8 cellular contexts compared by ENCODE assay signal in genomic region chrX:119693032-119693995, GRCh38.
DNase-seq lines count a peak whose midpoint lies in the region; ATAC-seq lines count a peak whose summit lies in the region.

Gene SEPTIN6 (minus strand): TSS chrX:119693168. CDS start chrX:119693105, 63 bp downstream.

- DNase-seq in SIG-M5 treated with dmso at 0.1 percent for 504 hours (lab: John Stamatoyannopoulos, UW; ENCODE audit: unreplicated experiment) (peak; percentile 79), SIG-M5 (lab: John Stamatoyannopoulos, UW) (no peak), NCI-H2196 (lab: John Stamatoyannopoulos, UW; ENCODE audit: unreplicated experiment) (peak; percentile 45), kidney tubule cell (ENCODE audit: low spot score) (peak; percentile 74)
- DNase-seq in activated CD4-positive, CD25-positive, alpha-beta regulatory T cell treated with anti-CD3 and anti-CD28 coated beads, Interleukin-2, amount 50 U/mL, for 16 hours (ENCODE audit: low read depth, low spot score) = peak; percentile 65
- DNase-seq in central memory CD4-positive, alpha-beta T cell = peak; percentile 91
- DNase-seq in stimulated activated CD4-positive, alpha-beta T cell treated with anti-CD3 and anti-CD28 coated beads, Interleukin-1b, Interleukin-23, amount 100 ng/mL, for 48 hours = peak; percentile 82

- peak; percentile 64 for ATAC-seq in HG02970 (IDR thresholded peaks at IDR 0.05; ENCODE audit: low FRiP score, unreplicated experiment)
